Comparison of ENCODE assay signal across 1 cellular context in genomic region chr4:5891563-5892320, GRCh38.
TF ChIP-seq lines count a peak whose summit lies in the region.

No MANE protein-coding gene starts in this region.

TF ChIP-seq in endothelial cell of umbilical vein, 7 proteins besides CTCF, POLR2A, EP300 and RAD21 (continued from another document):
- TF ChIP-seq POLR2AphosphoS5 (IDR thresholded peaks at IDR 0.05; ENCODE audit: insufficient read depth, low read depth, low read length) = no peak
